2 cellular contexts compared by ENCODE assay signal in genomic region chr10:17263580-17263979, GRCh38.
TF ChIP-seq lines count a peak whose summit lies in the region.

No MANE protein-coding gene starts in this region.

TF ChIP-seq in HCT116, 20 proteins besides CTCF, POLR2A, EP300 and RAD21:
- TF ChIP-seq CBX3 (IDR thresholded peaks at IDR 0.05; ENCODE audit: low read depth) (peak; percentile 35; the same call in 1 of the 2 replicates), SRF (IDR thresholded peaks at IDR 0.05; ENCODE audit: low read depth) (no peak)

TF ChIP-seq in GM12878, 131 proteins besides CTCF, POLR2A, EP300 and RAD21:
- TF ChIP-seq HDAC6 (IDR thresholded peaks at IDR 0.05; ENCODE audit: unreplicated experiment) = no peak
- peak; percentile 29; the same call in 1 of the 2 replicates for TF ChIP-seq CBX5 (IDR thresholded peaks at IDR 0.05; ENCODE audit: low read depth)
- TF ChIP-seq LARP7 (IDR thresholded peaks at IDR 0.05) = no peak
- TF ChIP-seq STAT3 (IDR thresholded peaks at IDR 0.05; ENCODE audit: low read depth, low read length) = no peak
